In the genomic region with DNA sequence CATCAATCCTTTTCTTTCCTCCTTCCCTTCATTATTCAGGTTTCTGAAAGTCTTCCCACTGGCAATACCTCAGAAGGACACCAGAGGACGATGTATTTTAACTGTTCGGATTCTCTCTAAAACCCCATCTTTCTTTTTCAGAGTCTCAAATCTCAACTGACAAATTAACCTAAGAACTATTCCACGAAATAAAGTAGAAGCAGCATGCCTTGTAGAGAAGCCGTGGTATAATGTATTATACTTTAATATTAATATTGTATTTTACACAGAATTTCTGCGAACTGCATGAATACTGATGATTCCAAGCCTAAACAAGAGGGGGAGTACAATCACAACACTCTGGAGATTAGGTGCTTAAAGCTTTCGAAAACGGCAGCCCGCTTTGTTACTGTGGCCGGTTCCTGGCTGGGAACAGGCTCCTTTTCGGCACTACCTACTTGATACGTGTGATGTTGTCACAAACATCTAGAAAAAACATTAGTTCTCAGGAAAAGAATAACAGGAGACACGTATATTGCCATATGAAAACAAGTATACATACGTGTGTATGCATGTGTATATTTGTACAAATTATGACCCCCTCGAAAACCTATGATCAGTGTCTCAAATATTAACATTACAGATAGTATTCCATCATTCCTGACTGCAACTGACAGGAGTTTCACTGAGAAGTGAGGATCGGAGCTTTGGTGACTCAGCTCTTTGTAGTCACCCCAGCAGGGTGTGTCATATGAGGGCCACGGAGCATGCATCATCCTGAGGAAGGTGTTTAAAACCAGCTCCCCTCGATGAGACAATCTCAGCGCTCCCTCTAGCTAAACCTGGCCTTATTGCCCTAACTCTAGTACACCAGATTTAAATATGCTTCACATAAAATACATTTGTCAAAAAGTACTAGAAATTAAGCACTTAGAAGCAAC, we compare ENCODE assay signal across 8 cellular contexts.
DNase-seq lines count a peak whose midpoint lies in the region; ATAC-seq and TF ChIP-seq lines count a peak whose summit lies in the region.

No MANE protein-coding gene starts in this region.

- H2AFZ ChIP-seq in trophoblast cell (ENCODE audit: insufficient read depth, low read length, poor library complexity) = no peak overlapping the region

- no peak overlapping the region for H2BK120ac ChIP-seq in trophoblast cell (ENCODE audit: insufficient read depth, low read length, poor library complexity)

- H3K18ac ChIP-seq in trophoblast cell (ENCODE audit: low read length) = no peak overlapping the region

- H2AK5ac ChIP-seq in trophoblast cell (ENCODE audit: low read length) = no peak overlapping the region

- TF ChIP-seq CTCF in AG04449 (IDR thresholded peaks at IDR 0.05; ENCODE audit: insufficient read depth, low read length, missing control alignments) (peak; percentile 76), GM12865 (IDR thresholded peaks at IDR 0.05; ENCODE audit: insufficient read depth, low read depth, low read length, missing control alignments) (peak; percentile 44)

- no peaks in the 10 kb centered on the region for H3K79me2 ChIP-seq in trophoblast cell (ENCODE audit: control insufficient read depth, insufficient read depth, low read length, poor library complexity)

- POLR2A ChIA-PET in AG04449 (lab: Yijun Ruan, JAX) = interaction anchor here (0.8 to 1.1 kb wide), 5 partner anchors 17 to 330 kb away, joined by 3 to 5 read pairs (median 4); a partner anchor contains a TSS

- peaks cover 5% of the 10 kb centered on the region for H3K4me1 Mint-ChIP-seq in activated T-helper 17 cell treated with anti-CD3 and anti-CD28 coated beads, Interleukin-2, amount 50 U/mL, for 72 hours

- no peaks in the 10 kb centered on the region for H3K36me3 ChIP-seq in trophoblast cell (ENCODE audit: control insufficient read depth in 1 of 2, insufficient read depth in 2 of 2, low read length in 2 of 2)

- no peaks in the 10 kb centered on the region for H3K79me1 ChIP-seq in trophoblast cell (ENCODE audit: low read length)

- DNase-seq in AG04449 (ENCODE audit: low read depth, low spot score) (peak; percentile 50), GM12865 (ENCODE audit: low read depth) (no peak), NCI-H2196 treated with DMSO at 0.1 percent for 48 hours (lab: John Stamatoyannopoulos, UW; ENCODE audit: unreplicated experiment) (peak; percentile 51), glomerular visceral epithelial cell (ENCODE audit: extremely low spot score) (peak; percentile 86), trophoblast cell (peak; percentile 63 to 83)

- no peak overlapping the region for H2BK12ac ChIP-seq in trophoblast cell (ENCODE audit: low read length)

- no peak overlapping the region for H2BK5ac ChIP-seq in trophoblast cell (ENCODE audit: low read depth, low read length, poor library complexity)

- no peak overlapping the region for H4K12ac ChIP-seq in trophoblast cell (ENCODE audit: low read depth, low read length)

- H3K23ac ChIP-seq in trophoblast cell (ENCODE audit: low read length) = no peak overlapping the region

- peaks cover 2 to 4% of the 10 kb centered on the region in 2 experiments for H3K4me1 ChIP-seq in trophoblast cell (ENCODE audit: control insufficient read depth in 1 of 2, insufficient read depth in 2 of 2, low read length in 2 of 2)

- CTCF ChIA-PET in AG04449 (lab: Yijun Ruan, JAX) = interaction anchor here (0.6 to 5.9 kb wide), 72 partner anchors 10 to 1054 kb away, joined by 3 to 270 read pairs (median 5); a partner anchor contains a TSS

- no peak overlapping the region for H3K27ac ChIP-seq in trophoblast cell (ENCODE audit: low read depth, low read length)

- H3K27me3 Mint-ChIP-seq in activated T-helper 17 cell treated with anti-CD3 and anti-CD28 coated beads, Interleukin-2, amount 50 U/mL, for 72 hours = peaks cover 43% of the 10 kb centered on the region

- no peaks in the 10 kb centered on the region for H3K9me3 Mint-ChIP-seq in activated T-helper 17 cell treated with anti-CD3 and anti-CD28 coated beads, Interleukin-2, amount 50 U/mL, for 72 hours

- no peaks in the 10 kb centered on the region for H3K9me3 ChIP-seq in trophoblast cell (ENCODE audit: insufficient read depth, low read depth, low read length)

- peak overlapping the region; percentile 67 for H3K4me2 ChIP-seq in trophoblast cell (ENCODE audit: low read length)

- H3K14ac ChIP-seq in trophoblast cell (ENCODE audit: low read length) = no peak overlapping the region

- H3K4me3 ChIP-seq in AG04449 (ENCODE audit: low read depth, low read length) = peak overlapping the region; percentile 46
- H3K4me3 ChIP-seq in GM12865 (ENCODE audit: low read depth, low read length) = no peak overlapping the region
- no peak overlapping the region for H3K4me3 ChIP-seq in trophoblast cell (ENCODE audit: low read depth, low read length)

- H4K91ac ChIP-seq in trophoblast cell (ENCODE audit: low read depth, low read length) = no peak overlapping the region

- H3K9ac ChIP-seq in trophoblast cell (ENCODE audit: low read length) = no peak overlapping the region

- ATAC-seq in HG03066 (IDR thresholded peaks at IDR 0.05; ENCODE audit: low read depth, unreplicated experiment) = peak; percentile 68
- ATAC-seq in activated T-helper 17 cell treated with anti-CD3 and anti-CD28 coated beads, Interleukin-2, amount 50 U/mL, for 72 hours (replicated peaks) = peak; percentile 96
- no peak for ATAC-seq in HG03196 (IDR thresholded peaks at IDR 0.05; ENCODE audit: unreplicated experiment)

- H3K4me3 Mint-ChIP-seq in activated T-helper 17 cell treated with anti-CD3 and anti-CD28 coated beads, Interleukin-2, amount 50 U/mL, for 72 hours = peak overlapping the region; percentile 61

- no peak overlapping the region for H3K27ac Mint-ChIP-seq in activated T-helper 17 cell treated with anti-CD3 and anti-CD28 coated beads, Interleukin-2, amount 50 U/mL, for 72 hours

- H3K36me3 Mint-ChIP-seq in activated T-helper 17 cell treated with anti-CD3 and anti-CD28 coated beads, Interleukin-2, amount 50 U/mL, for 72 hours (ENCODE audit: low read depth) = no peaks in the 10 kb centered on the region

- WGBS in trophoblast cell (ENCODE audit: extremely low coverage, insufficient coverage, insufficient read length) = no CpG with 5 or more reads among the region's 18 CpGs

- no peak overlapping the region for H3K4ac ChIP-seq in trophoblast cell (ENCODE audit: low read depth, low read length)

- H3K27me3 ChIP-seq in trophoblast cell (ENCODE audit: insufficient read depth, low read length) = no peaks in the 10 kb centered on the region

- H4K8ac ChIP-seq in trophoblast cell (ENCODE audit: low read depth, low read length) = no peak overlapping the region
